8 cellular contexts compared by ENCODE assay signal in genomic region chr10:101569465-101569837, GRCh38. TPM values are rescaled to one million over a fixed set of nuclear protein-coding genes. Genes with fewer than 3 reads are reported as not detected.
DNase-seq lines count a peak whose midpoint lies in the region; ATAC-seq, FAIRE-seq and TF ChIP-seq lines count a peak whose summit lies in the region.

No MANE protein-coding gene starts in this region.

- H3K27ac ChIP-seq in A673 (ENCODE audit: low read depth, low read length, poor library complexity, severe bottlenecking) = no peak overlapping the region
- no peak overlapping the region for H3K27ac ChIP-seq in K562 (ENCODE audit: extremely low read depth, low read depth, low read length)
- no peak overlapping the region for H3K27ac ChIP-seq in body of pancreas

- no peak for TF ChIP-seq RAD21 in K562 (CRISPR knock-in tag; conservative IDR thresholded peaks at IDR 0.05 in 1 of 2, IDR thresholded peaks at IDR 0.05 in 1 of 2)

- H2AFZ ChIP-seq in K562 (ENCODE audit: low read depth, low read length) = peak overlapping the region; percentile 90; the same call in 1 of the 2 replicates

- H3K4me3 ChIP-seq in A673 (ENCODE audit: low read depth, low read length, poor library complexity, severe bottlenecking) (peak overlapping the region; percentile 58), HFF-Myc (replicated peaks; ENCODE audit: low read depth, low read length) (peak overlapping the region; percentile 53), K562 (peak overlapping the region; percentile 54; the same call in 1 of the 2 replicates), body of pancreas (no peak overlapping the region)

- H3K4me1 ChIP-seq in A673 (ENCODE audit: insufficient read depth, low read length, poor library complexity, severe bottlenecking) = peaks cover 23% of the 10 kb centered on the region
- H3K4me1 ChIP-seq in K562 (replicated peaks in 1 of 2; ENCODE audit: control insufficient read depth in 2 of 2, insufficient read depth in 2 of 2, low read length in 2 of 2) = peaks cover 13 to 43% of the 10 kb centered on the region in 2 experiments; a peak in 4 of 5 replicates
- H3K4me1 ChIP-seq in body of pancreas = peaks cover 26% of the 10 kb centered on the region

- FAIRE-seq in K562 (lab: Jason Lieb, UNC) = no peak

- H3K9me3 ChIP-seq in A673 (ENCODE audit: low read depth, low read length, poor library complexity, severe bottlenecking) (peaks cover 8% of the 10 kb centered on the region), K562 (replicated peaks; ENCODE audit: control insufficient read depth, insufficient read depth, low read depth, low read length) (no peaks in the 10 kb centered on the region; the same call in 1 of the 2 replicates), body of pancreas (peaks cover 0 to 9% (median 0%) of the 10 kb centered on the region in 3 donors)

- 11% methylated on average over 23 of the region's 25 CpGs for WGBS in K562 (ENCODE audit: insufficient coverage, low coverage, missing lambda C conversion rate)
- WGBS in body of pancreas, 2 donors = 2 to 6% methylated on average over 22 to 25 of the region's 25 CpGs

- CTCF ChIA-PET in A673 (lab: Charles Lee) = interaction anchor here (1.0 to 1.7 kb wide), 4 partner anchors 8 to 355 kb away, joined by 3 to 21 read pairs (median 4); no protein-coding TSS in a partner anchor
- CTCF ChIA-PET in K562 (lab: Yijun Ruan, JAX; ENCODE audit: low intra/inter-chr PET ratio) = interaction anchor here (1.2 to 1.8 kb wide), 3 partner anchors 268 to 355 kb away, joined by 3 to 8 read pairs (median 5); no protein-coding TSS in a partner anchor
- CTCF ChIA-PET in GM10248 (lab: Yijun Ruan, JAX) = interaction anchor here (0.6 to 7.1 kb wide), 33 partner anchors 9 to 471 kb away, joined by 3 to 116 read pairs (median 4); partner anchors contain the start of genes DPCD and POLL

- H3K4me2 ChIP-seq in K562 (ENCODE audit: insufficient read depth, low read length) = peak overlapping the region; percentile 88

- BruUV-seq in A673 (replicated peaks; lab: Mats Ljungman, UMichigan) (no TSS peak), K562 (replicated peaks; lab: Mats Ljungman, UMichigan) (no TSS peak)

- no peak for TF ChIP-seq EP300 in K562 (IDR thresholded peaks at IDR 0.05; ENCODE audit: low read length)

- H3K79me2 ChIP-seq in K562 (ENCODE audit: control insufficient read depth, insufficient read depth, low read length) = no peaks in the 10 kb centered on the region

- no peak for DNase-seq in A673 (ENCODE audit: low spot score)
- DNase-seq in HFF-Myc (ENCODE audit: extremely low read depth, low read depth) = no peak
- DNase-seq in K562 (ENCODE audit: extremely low read depth in 1 of 4, low spot score in 3 of 4) = no peak
- DNase-seq in mesenteric fat pad (ENCODE audit: low spot score) = peak; percentile 87
- DNase-seq in body of pancreas = no peak
- DNase-seq in GM10248 (ENCODE audit: extremely low spot score) = no peak

- H3K9me1 ChIP-seq in K562 (ENCODE audit: control insufficient read depth, insufficient read depth, low read length) = no peaks in the 10 kb centered on the region

- TF ChIP-seq CTCF in A673 (conservative IDR thresholded peaks at IDR 0.05; ENCODE audit: low read depth, low read length) = no peak
- no peak for TF ChIP-seq CTCF in HFF-Myc (IDR thresholded peaks at IDR 0.05; ENCODE audit: low read depth, low read length, missing control alignments)
- TF ChIP-seq CTCF in K562 (IDR thresholded peaks at IDR 0.05 in 2 of 3, conservative IDR thresholded peaks at IDR 0.05 in 1 of 3; ENCODE audit: insufficient read depth in 2 of 3, low read depth in 1 of 3, low read length in 3 of 3) = no peak
- no peak for TF ChIP-seq CTCF in body of pancreas (IDR thresholded peaks at IDR 0.05)
- no peak for TF ChIP-seq CTCF in GM10248 (IDR thresholded peaks at IDR 0.05; ENCODE audit: control extremely low read depth, extremely low read depth, low read depth, missing control alignments)

- H3K27me3 ChIP-seq in A673 (replicated peaks; ENCODE audit: insufficient read depth, low read depth, low read length, poor library complexity) = peaks cover 6% of the 10 kb centered on the region
- no peaks in the 10 kb centered on the region for H3K27me3 ChIP-seq in K562 (ENCODE audit: control insufficient read depth in 2 of 2, insufficient read depth in 2 of 2, low read length in 2 of 2)
- peaks cover 0 to 21% of the 10 kb centered on the region in 2 donors for H3K27me3 ChIP-seq in body of pancreas

- peak overlapping the region in 1 of 2 experiments; percentile 59; a peak in 1 of 4 replicates for H3K9ac ChIP-seq in K562 (ENCODE audit: insufficient read depth in 1 of 2, low read depth in 2 of 2, low read length in 2 of 2)

- TF ChIP-seq POLR2A in K562 (conservative IDR thresholded peaks at IDR 0.05) = no peak
- TF ChIP-seq POLR2A in body of pancreas (IDR thresholded peaks at IDR 0.05) = no peak

- intact Hi-C loops in A673 (cut with micrococcal nuclease; ENCODE audit: unreplicated experiment) = no loop called here
- intact Hi-C loops in K562 (cut with micrococcal nuclease) = loop anchor here (5.0 kb wide), 1 partner anchor 357 kb away; no protein-coding TSS in a partner anchor
- intact Hi-C loops in body of pancreas (cut with DNase I) = loop anchor here (5.0 to 10.0 kb wide), 2 partner anchors 295 to 352 kb away; no protein-coding TSS in a partner anchor

- POLR2A ChIA-PET in A673 (lab: Charles Lee; ENCODE audit: low non-redundant PET) = no interaction called here
- POLR2A ChIA-PET in K562 (lab: Yijun Ruan, JAX) = no interaction called here
- POLR2A ChIA-PET in GM10248 (lab: Yijun Ruan, JAX) = no interaction called here

- in situ Hi-C loops in K562 (cut with MboI) = loop anchor here (5.0 kb wide), 1 partner anchor 267 kb away; no protein-coding TSS in a partner anchor

- no peaks in the 10 kb centered on the region for H3K36me3 ChIP-seq in A673 (ENCODE audit: insufficient read depth, low read length, poor library complexity, severe bottlenecking)
- no peaks in the 10 kb centered on the region for H3K36me3 ChIP-seq in K562 (ENCODE audit: control insufficient read depth, insufficient read depth, low read length)
- H3K36me3 ChIP-seq in body of pancreas (replicated peaks in 1 of 2; ENCODE audit: insufficient read depth in 1 of 2, low read depth in 2 of 2) = no peaks in the 10 kb centered on the region

- no peaks in the 10 kb centered on the region for H4K20me1 ChIP-seq in K562 (replicated peaks; ENCODE audit: control insufficient read depth, insufficient read depth, low read length)

- no peak for ATAC-seq in K562
- no peak for ATAC-seq in body of pancreas
- no peak for ATAC-seq in HG02938 (IDR thresholded peaks at IDR 0.05; ENCODE audit: unreplicated experiment)
- ATAC-seq in GM19452 (IDR thresholded peaks at IDR 0.05; ENCODE audit: unreplicated experiment) = no peak

TF ChIP-seq in K562, 482 proteins besides CTCF, POLR2A, EP300 and RAD21 (continues in another document):
- TF ChIP-seq EHMT2 (IDR thresholded peaks at IDR 0.05) = no peak

RNA-seq across cellular contexts. Expression of gene POLL, which starts 18.6 kb away (rescaled TPM):
- total RNA-seq in A673 (2021) (27.2 and 30.6 TPM in 2 replicates), K562 (2014; rRNA removed) (10.9 and 11.7 TPM in 2 replicates), K562 (2014; rRNA removed; fragmentation: Illumina TruSeq; extraction: Trizol) (5.4 and 6.4 TPM in 2 replicates), K562 (2015; rRNA removed; fragmentation: Illumina TruSeq; extraction: Trizol) (6.9 and 8.4 TPM in 2 replicates), K562 (2021) (16.9 and 18.7 TPM in 2 replicates), mesenteric fat pad (15.5 TPM), body of pancreas (10 to 100 TPM; 36.9 to 38.4 TPM)
- 27.0 and 79.5 TPM in 2 replicates for total RNA-seq in K562 (2011; cell fraction: chromatin; rRNA removed; ENCODE audit: low replicate concordance)
- total RNA-seq in K562 (2011; cell fraction: nucleolus; rRNA removed) = 44.1 and 46.7 TPM in 2 replicates
- 37.4 and 38.1 TPM in 2 replicates for total RNA-seq in K562 (2011; cell fraction: nucleoplasm; rRNA removed)
- polyA plus RNA-seq in K562 (2011; rRNA removed) (13.7 and 21.8 TPM in 2 replicates), K562 (2014; fragmentation: Illumina TruSeq; extraction: Trizol) (13.3 and 14.2 TPM in 2 replicates), K562 (2014; fragmentation: Nextera tagmentation; extraction: Ambion mirVana) (1 to 10 TPM; 1.2 to 2.1 TPM), K562 (2014; rRNA removed) (13.3 and 16.1 TPM in 2 replicates)
- 25.2 and 35.8 TPM in 2 replicates for polyA plus RNA-seq in K562 (2011; cell fraction: cytosol; rRNA removed)
- 60.9 and 95.5 TPM in 2 replicates for polyA plus RNA-seq in K562 (2011; cell fraction: nucleus; rRNA removed)
- 12.9 and 23.2 TPM in 2 replicates for polyA plus RNA-seq in K562 (2012)
- polyA minus RNA-seq in K562 (2011; rRNA and poly(A)+ RNA removed) = 15.2 and 18.3 TPM in 2 replicates
- polyA minus RNA-seq in K562 (2011; cell fraction: cytosol; rRNA and poly(A)+ RNA removed) = 12.1 and 13.3 TPM in 2 replicates
- polyA minus RNA-seq in K562 (2011; cell fraction: nucleus; rRNA and poly(A)+ RNA removed) = 20.1 and 24.3 TPM in 2 replicates

RNA-seq across cellular contexts. Expression of gene DPCD, which starts 18.7 kb away (rescaled TPM):
- 32.5 and 35.4 TPM in 2 replicates for total RNA-seq in A673 (2021)
- total RNA-seq in K562 (2011; cell fraction: chromatin; rRNA removed; ENCODE audit: low replicate concordance) = 4.7 and 9.8 TPM in 2 replicates
- 4.9 and 6.3 TPM in 2 replicates for total RNA-seq in K562 (2011; cell fraction: nucleolus; rRNA removed)
- total RNA-seq in K562 (2011; cell fraction: nucleoplasm; rRNA removed) = 7.3 and 8.6 TPM in 2 replicates
- total RNA-seq in K562 (2014; rRNA removed) = 17.2 and 19.6 TPM in 2 replicates
- 15.0 and 15.7 TPM in 2 replicates for total RNA-seq in K562 (2014; rRNA removed; fragmentation: Illumina TruSeq; extraction: Trizol)
- 15.5 and 19.4 TPM in 2 replicates for total RNA-seq in K562 (2015; rRNA removed; fragmentation: Illumina TruSeq; extraction: Trizol)
- total RNA-seq in K562 (2021) = 10.0 and 12.1 TPM in 2 replicates
- polyA plus RNA-seq in K562 (2011; rRNA removed) = 35.1 and 44.5 TPM in 2 replicates
- polyA plus RNA-seq in K562 (2011; cell fraction: cytosol; rRNA removed) = 30.7 and 37.5 TPM in 2 replicates
- polyA plus RNA-seq in K562 (2011; cell fraction: nucleus; rRNA removed) = 21.2 and 22.3 TPM in 2 replicates
- polyA plus RNA-seq in K562 (2012) = 13.9 and 26.4 TPM in 2 replicates
- polyA plus RNA-seq in K562 (2014; fragmentation: Illumina TruSeq; extraction: Trizol) = 18.8 and 20.0 TPM in 2 replicates
- 10 to 100 TPM; 37.6 to 45.2 TPM for polyA plus RNA-seq in K562 (2014; fragmentation: Nextera tagmentation; extraction: Ambion mirVana)
- polyA plus RNA-seq in K562 (2014; rRNA removed) = 20.3 and 25.2 TPM in 2 replicates
- 19.8 and 20.4 TPM in 2 replicates for polyA minus RNA-seq in K562 (2011; rRNA and poly(A)+ RNA removed)
- 1.6 and 6.1 TPM in 2 replicates for polyA minus RNA-seq in K562 (2011; cell fraction: cytosol; rRNA and poly(A)+ RNA removed)
- polyA minus RNA-seq in K562 (2011; cell fraction: nucleus; rRNA and poly(A)+ RNA removed) = 5.5 and 5.8 TPM in 2 replicates
- 5.2 TPM for total RNA-seq in mesenteric fat pad
- total RNA-seq in body of pancreas = 10 to 100 TPM in 1 of 2 donors, 1 to 10 TPM in 1; 9.2 to 16.6 TPM

Comparison
In these comparisons a context has a peak if more than half of its experiments do, and no peak if none do; other contexts are left out.
1. H3K4me3 ChIP-seq: peak in A673 (single experiment), HFF-Myc (single experiment) and K562 (single experiment); none in body of pancreas (0 of 2).